ENCODE assay signal across 12 cellular contexts in genomic region chr17:234163-235047, GRCh38. TPM values are rescaled to one million over a fixed set of nuclear protein-coding genes. Genes with fewer than 3 reads are reported as not detected.
A peak's percentile ranks its signal among the peaks of the same experiment; 100 is the strongest.
DNase-seq lines count a peak whose midpoint lies in the region; ATAC-seq and TF ChIP-seq lines count a peak whose summit lies in the region.
"Had no signal": no experiment of that assay in that cellular context is flagged by ENCODE, and none has a peak within 500 bp of the region (broad histone marks: within the 10 kb centered on the region; RNA-seq: fewer than 3 reads in every experiment).

No MANE protein-coding gene starts in this region.

- no peak for ATAC-seq in HG02610 (IDR thresholded peaks at IDR 0.05; ENCODE audit: unreplicated experiment)

- no peak for TF ChIP-seq EP300 in suprapubic skin (IDR thresholded peaks at IDR 0.05)

- peaks cover 3 to 22% (median 5%) of the 10 kb centered on the region in 3 donors for H3K4me1 ChIP-seq in esophagus squamous epithelium
- peaks cover 14% of the 10 kb centered on the region for H3K4me1 ChIP-seq in mucosa of stomach (ENCODE audit: control insufficient read depth, insufficient read depth, low read length)
- peaks cover 6% of the 10 kb centered on the region for H3K4me1 ChIP-seq in suprapubic skin
- H3K4me1 ChIP-seq in SJCRH30 = peaks cover 3% of the 10 kb centered on the region; the same call in 1 of the 2 replicates

- TF ChIP-seq CTCF in WERI-Rb-1 (IDR thresholded peaks at IDR 0.05; ENCODE audit: low read depth, low read length) = no peak
- no peak for TF ChIP-seq CTCF in esophagus squamous epithelium (IDR thresholded peaks at IDR 0.05)
- TF ChIP-seq CTCF in suprapubic skin (IDR thresholded peaks at IDR 0.05) = no peak

- H3K9ac ChIP-seq in mucosa of stomach (ENCODE audit: low read length) = peak overlapping the region; percentile 31

- H3K4me3 ChIP-seq in WERI-Rb-1 (ENCODE audit: low read depth, low read length) = no peak overlapping the region
- peak overlapping the region in 2 of 4 donors; percentile 18 to 49 for H3K4me3 ChIP-seq in esophagus squamous epithelium
- no peak overlapping the region for H3K4me3 ChIP-seq in mucosa of stomach (ENCODE audit: low read length)
- H3K4me3 ChIP-seq in suprapubic skin = peak overlapping the region; percentile 13
- H3K4me3 ChIP-seq in SJCRH30 = no peak overlapping the region

- intact Hi-C loops in esophagus squamous epithelium (cut with DNase I) = no loop called here

- 62 to 63% methylated on average over 8 to 14 of the region's 26 CpGs for WGBS in esophagus squamous epithelium, 2 donors
- WGBS in suprapubic skin = 60% methylated on average over 19 of the region's 26 CpGs

- DNase-seq in WERI-Rb-1 (peak; percentile 6), esophagus squamous epithelium (lab: John Stamatoyannopoulos, UW) (no peak), suprapubic skin (ENCODE audit: low spot score in 2 of 2) (peak; percentile 54 to 73), SJCRH30 (no peak), T1000 (lab: John Stamatoyannopoulos, UW) (no peak), NCI-H1048 (lab: John Stamatoyannopoulos, UW) (no peak)
- DNase-seq: activated CD4-positive, alpha-beta T cell treated with anti-CD3 and anti-CD28 coated beads, Interleukin-2, amount 50 U/mL, for 48 hours; activated effector memory CD4-positive, alpha-beta T cell treated with Interleukin-2 at 50 U/mL for 16 hours; NCI-H345; OCI-M1 had no signal

- TF ChIP-seq POLR2A in esophagus squamous epithelium (IDR thresholded peaks at IDR 0.05) (no peak), suprapubic skin (IDR thresholded peaks at IDR 0.05) (no peak)

- H3K36me3 ChIP-seq in WERI-Rb-1 (no peaks in the 10 kb centered on the region), esophagus squamous epithelium (no peaks in the 10 kb centered on the region), mucosa of stomach (ENCODE audit: control insufficient read depth, insufficient read depth, low read length) (no peaks in the 10 kb centered on the region), suprapubic skin (no peaks in the 10 kb centered on the region), SJCRH30 (no peaks in the 10 kb centered on the region)

- H3K27me3 ChIP-seq in WERI-Rb-1 (ENCODE audit: insufficient read depth, low read depth, severe bottlenecking) (no peaks in the 10 kb centered on the region), esophagus squamous epithelium (no peaks in the 10 kb centered on the region), mucosa of stomach (ENCODE audit: control insufficient read depth, insufficient read depth, low read length) (no peaks in the 10 kb centered on the region), suprapubic skin (no peaks in the 10 kb centered on the region), SJCRH30 (no peaks in the 10 kb centered on the region)

- H3K9me3 ChIP-seq in WERI-Rb-1 (ENCODE audit: severe bottlenecking) = no peaks in the 10 kb centered on the region
- no peaks in the 10 kb centered on the region for H3K9me3 ChIP-seq in esophagus squamous epithelium
- no peaks in the 10 kb centered on the region for H3K9me3 ChIP-seq in mucosa of stomach (ENCODE audit: control insufficient read depth, low read length)
- H3K9me3 ChIP-seq in suprapubic skin = no peaks in the 10 kb centered on the region
- H3K9me3 ChIP-seq in SJCRH30 (replicated peaks) = no peaks in the 10 kb centered on the region

- H3K27ac ChIP-seq in WERI-Rb-1 = no peak overlapping the region
- H3K27ac ChIP-seq in esophagus squamous epithelium = peak overlapping the region; percentile 54 to 86 (median 68)
- H3K27ac ChIP-seq in suprapubic skin = peak overlapping the region; percentile 61
- no peak overlapping the region for H3K27ac ChIP-seq in SJCRH30

RNA-seq across cellular contexts. Expression of gene DOC2B, which starts 53.0 kb away (rescaled TPM):
- total RNA-seq in esophagus squamous epithelium (10 to 100 TPM in 3 of 4 donors, 1 to 10 TPM in 1; 8.4 to 44.9 (median 26.2) TPM), suprapubic skin (10 to 100 TPM in 1 of 4 donors, 1 to 10 TPM in 3; 1.8 to 19.4 (median 6.1) TPM)
- not detected in 2 replicates for total RNA-seq in SJCRH30 (2014; rRNA removed; shearing (Covaris generic))

Comparison
In these comparisons a context has a peak if more than half of its experiments do, and no peak if none do; other contexts are left out.
1. DNase-seq: peak in WERI-Rb-1 (single experiment) and suprapubic skin (2 of 2); none in esophagus squamous epithelium (single experiment), SJCRH30 (0 of 2), T1000 (single experiment) and NCI-H1048 (single experiment).
2. H3K27ac ChIP-seq: peak in esophagus squamous epithelium (4 of 4) and suprapubic skin (single experiment); none in WERI-Rb-1 (single experiment) and SJCRH30 (single experiment).